Comparison of ENCODE assay signal across 10 cellular contexts in genomic region chr1:181151378-181152326, GRCh38.
DNase-seq lines count a peak whose midpoint lies in the region; ATAC-seq and TF ChIP-seq lines count a peak whose summit lies in the region.
"Had no signal": no experiment of that assay in that cellular context is flagged by ENCODE, and none has a peak within 500 bp of the region (broad histone marks: within the 10 kb centered on the region; RNA-seq: fewer than 3 reads in every experiment).

No MANE protein-coding gene starts in this region.

- H3K27ac ChIP-seq in stomach: peak overlapping the region; percentile 30 to 88 (median 77)
- H3K27ac ChIP-seq: 22Rv1 had no signal

- no peaks in the 10 kb centered on the region for H3K36me3 ChIP-seq in stomach

- H3K4me3 ChIP-seq in stomach: no peak overlapping the region

- POLR2A ChIA-PET in activated CD8-positive, alpha-beta T cell treated with anti-CD3 and anti-CD28 coated beads for 36 hours (lab: Charles Lee): interaction anchor here (5.2 kb wide), 1 partner anchor 62 kb away, joined by 28 read pairs; the partner anchor contains the start of gene IER5

- no peaks in the 10 kb centered on the region for H3K9me3 Mint-ChIP-seq in activated CD8-positive, alpha-beta T cell treated with anti-CD3 and anti-CD28 coated beads for 36 hours
- H3K9me3 Mint-ChIP-seq: memory B cell had no signal

- H3K36me3 Mint-ChIP-seq in activated CD8-positive, alpha-beta T cell treated with anti-CD3 and anti-CD28 coated beads for 36 hours (ENCODE audit: low read depth): no peaks in the 10 kb centered on the region
- H3K36me3 Mint-ChIP-seq: memory B cell had no signal

- H3K27ac Mint-ChIP-seq in activated CD8-positive, alpha-beta T cell treated with anti-CD3 and anti-CD28 coated beads for 36 hours: no peak overlapping the region
- H3K27ac Mint-ChIP-seq: memory B cell had no signal

- peaks cover 44% of the 10 kb centered on the region for H3K4me1 Mint-ChIP-seq in activated CD8-positive, alpha-beta T cell treated with anti-CD3 and anti-CD28 coated beads for 36 hours (ENCODE audit: low read depth)

- H3K4me1 ChIP-seq in stomach: peaks cover 17 to 50% (median 26%) of the 10 kb centered on the region in 4 donors

- DNase-seq in DMS 273 (lab: John Stamatoyannopoulos, UW; ENCODE audit: unreplicated experiment) (peak; percentile 18), DMS 273 treated with DMSO at 0.1 percent for 48 hours (lab: John Stamatoyannopoulos, UW) (no peak), erythroblast (lab: John Stamatoyannopoulos, UW) (peak; percentile 86 to 89), stomach (no peak), HT-29 (ENCODE audit: low spot score) (no peak), islet precursor cell (no peak)
- no peak for DNase-seq in activated CD8-positive, alpha-beta T cell treated with anti-CD3 and anti-CD28 coated beads for 36 hours

- no peaks in the 10 kb centered on the region for H3K9me3 ChIP-seq in stomach

- WGBS in stomach, 5 donors: 52 to 62% (median 61%) methylated on average over 11 of the region's 11 CpGs

- no peaks in the 10 kb centered on the region for H3K27me3 ChIP-seq in stomach

- no peaks in the 10 kb centered on the region for H3K27me3 Mint-ChIP-seq in activated CD8-positive, alpha-beta T cell treated with anti-CD3 and anti-CD28 coated beads for 36 hours
- H3K27me3 Mint-ChIP-seq: memory B cell had no signal

- no peak for TF ChIP-seq CTCF in stomach (IDR thresholded peaks at IDR 0.05)
- TF ChIP-seq CTCF in activated CD8-positive, alpha-beta T cell treated with anti-CD3 and anti-CD28 coated beads for 36 hours (IDR thresholded peaks at IDR 0.05): no peak

- ATAC-seq in HG03469 (IDR thresholded peaks at IDR 0.05; ENCODE audit: unreplicated experiment): peak; percentile 21
- no peak for ATAC-seq in activated CD8-positive, alpha-beta T cell treated with anti-CD3 and anti-CD28 coated beads for 36 hours

- no peak overlapping the region for H3K4me3 Mint-ChIP-seq in activated CD8-positive, alpha-beta T cell treated with anti-CD3 and anti-CD28 coated beads for 36 hours

- TF ChIP-seq EP300 in stomach (IDR thresholded peaks at IDR 0.05): no peak

- intact Hi-C loops in stomach (cut with DNase I; ENCODE audit: low total_unique reads): no loop called here
- intact Hi-C loops in activated CD8-positive, alpha-beta T cell treated with anti-CD3 and anti-CD28 coated beads for 36 hours (cut with micrococcal nuclease): no loop called here

- CTCF ChIA-PET in activated CD8-positive, alpha-beta T cell treated with anti-CD3 and anti-CD28 coated beads for 36 hours (lab: Charles Lee): interaction anchor here (0.9 to 5.9 kb wide), 6 partner anchors 10 to 118 kb away, joined by 3 to 34 read pairs (median 4); partner anchors contain the start of gene MR1

- TF ChIP-seq POLR2A in erythroblast (IDR thresholded peaks at IDR 0.05; ENCODE audit: low read length): no peak
- no peak for TF ChIP-seq POLR2A in stomach (IDR thresholded peaks at IDR 0.05)

Comparison
In these comparisons a context has a peak if more than half of its experiments do, and no peak if none do; other contexts are left out.
1. DNase-seq: peak in DMS 273 (single experiment) and erythroblast (2 of 2); none in DMS 273 treated with DMSO at 0.1 percent for 48 hours (single experiment), stomach (single experiment), activated CD8-positive, alpha-beta T cell treated with anti-CD3 and anti-CD28 coated beads for 36 hours (single experiment), HT-29 (single experiment) and islet precursor cell (single experiment).